In the genomic region with DNA sequence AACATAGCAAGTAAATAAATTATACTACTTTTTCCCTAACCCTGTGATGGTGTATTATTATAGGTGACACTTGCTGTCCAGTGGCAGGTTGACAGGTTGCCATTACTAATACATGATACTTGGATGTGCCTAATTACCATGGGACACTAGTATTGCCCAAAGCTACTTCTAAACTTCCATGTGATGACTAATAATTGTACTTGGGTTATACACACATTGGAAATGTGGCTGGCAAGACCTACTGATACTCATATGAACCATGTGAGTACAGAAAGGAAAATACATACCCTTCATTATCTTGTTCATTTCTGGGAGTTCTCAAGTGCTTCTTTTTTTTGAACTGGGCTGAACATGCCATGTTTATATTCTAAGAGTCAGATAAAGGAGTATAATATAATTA, we compare ENCODE assay signal across 18 cellular contexts.
DNase-seq lines count a peak whose midpoint lies in the region; ATAC-seq and TF ChIP-seq lines count a peak whose summit lies in the region.
"Had no signal": no experiment of that assay in that cellular context is flagged by ENCODE, and none has a peak within 500 bp of the region (broad histone marks: within the 10 kb centered on the region; RNA-seq: fewer than 3 reads in every experiment).

No MANE protein-coding gene starts in this region.

- H3K4me3 Mint-ChIP-seq in osteocyte (ENCODE audit: unreplicated experiment): no peak overlapping the region
- no peak overlapping the region for H3K4me3 Mint-ChIP-seq in activated naive CD4-positive, alpha-beta T cell treated with anti-CD3 and anti-CD28 coated beads for 36 hours
- H3K4me3 Mint-ChIP-seq: B cell; CD4-positive, alpha-beta memory T cell; H9; IgD-negative memory B cell had no signal

- H3K27me3 Mint-ChIP-seq in osteocyte (ENCODE audit: unreplicated experiment): no peaks in the 10 kb centered on the region
- H3K27me3 Mint-ChIP-seq in activated naive CD4-positive, alpha-beta T cell treated with anti-CD3 and anti-CD28 coated beads for 36 hours (ENCODE audit: low read depth): no peaks in the 10 kb centered on the region
- H3K27me3 Mint-ChIP-seq: B cell; CD4-positive, alpha-beta memory T cell; IgD-negative memory B cell had no signal

- H3K27ac Mint-ChIP-seq in osteocyte (ENCODE audit: unreplicated experiment): peak overlapping the region; percentile 35
- no peak overlapping the region for H3K27ac Mint-ChIP-seq in activated naive CD4-positive, alpha-beta T cell treated with anti-CD3 and anti-CD28 coated beads for 36 hours
- H3K27ac Mint-ChIP-seq: B cell; CD4-positive, alpha-beta memory T cell; H9; IgD-negative memory B cell had no signal

- DNase-seq in ELR (ENCODE audit: low read depth): peak; percentile 40
- DNase-seq in M059J (ENCODE audit: low read depth): peak; percentile 40
- DNase-seq in epithelial cell of prostate (ENCODE audit: low read depth, low spot score): peak; percentile 37
- no peak for DNase-seq in osteocyte (ENCODE audit: extremely low spot score, unreplicated experiment)
- DNase-seq in activated naive CD4-positive, alpha-beta T cell treated with anti-CD3 and anti-CD28 coated beads for 36 hours: no peak
- DNase-seq in DMS79 treated with DMSO at 0.1 percent for 48 hours (lab: John Stamatoyannopoulos, UW): no peak
- DNase-seq: ACHN; CD4-positive, alpha-beta memory T cell; H9; NCI-H1048; NCI-H226; NCI-H526 treated with DMSO at 0.1 percent for 48 hours; NK-92 treated with Interleukin-12 subunit alpha and Interleukin-12 subunit beta, amount 100 ng/mL, for 24 hours had no signal

- no peak for ATAC-seq in GM21529 (IDR thresholded peaks at IDR 0.05; ENCODE audit: unreplicated experiment)
- ATAC-seq: Right ventricle myocardium inferior had no signal

- no peak for TF ChIP-seq CTCF in osteocyte (IDR thresholded peaks at IDR 0.05)

- peaks cover 7% of the 10 kb centered on the region for H3K36me3 Mint-ChIP-seq in osteocyte (ENCODE audit: unreplicated experiment)
- no peaks in the 10 kb centered on the region for H3K36me3 Mint-ChIP-seq in activated naive CD4-positive, alpha-beta T cell treated with anti-CD3 and anti-CD28 coated beads for 36 hours (ENCODE audit: low read depth)
- H3K36me3 Mint-ChIP-seq: CD4-positive, alpha-beta memory T cell; IgD-negative memory B cell had no signal

- intact Hi-C loops in activated naive CD4-positive, alpha-beta T cell treated with anti-CD3 and anti-CD28 coated beads for 36 hours (cut with micrococcal nuclease): no loop called here

- peaks cover 38% of the 10 kb centered on the region for H3K4me1 Mint-ChIP-seq in osteocyte (ENCODE audit: unreplicated experiment)
- no peaks in the 10 kb centered on the region for H3K4me1 Mint-ChIP-seq in activated naive CD4-positive, alpha-beta T cell treated with anti-CD3 and anti-CD28 coated beads for 36 hours (ENCODE audit: low read depth)
- H3K4me1 Mint-ChIP-seq: CD4-positive, alpha-beta memory T cell had no signal

- no peak overlapping the region for H3K27ac ChIP-seq in epithelial cell of prostate
- H3K27ac ChIP-seq: SK-N-MC had no signal

- CTCF ChIA-PET in activated naive CD4-positive, alpha-beta T cell treated with anti-CD3 and anti-CD28 coated beads for 36 hours (lab: Charles Lee): no interaction called here

- peaks cover 11% of the 10 kb centered on the region for H3K9me3 Mint-ChIP-seq in osteocyte (ENCODE audit: unreplicated experiment)
- no peaks in the 10 kb centered on the region for H3K9me3 Mint-ChIP-seq in activated naive CD4-positive, alpha-beta T cell treated with anti-CD3 and anti-CD28 coated beads for 36 hours
- H3K9me3 Mint-ChIP-seq: H9 had no signal

Comparison
In these comparisons a context has a peak if more than half of its experiments do, and no peak if none do; other contexts are left out.
1. DNase-seq: peak in ELR (single experiment), M059J (single experiment) and epithelial cell of prostate (single experiment); none in osteocyte (single experiment), activated naive CD4-positive, alpha-beta T cell treated with anti-CD3 and anti-CD28 coated beads for 36 hours (single experiment) and DMS79 treated with DMSO at 0.1 percent for 48 hours (single experiment).